24 cellular contexts compared by ENCODE assay signal in the genomic region with DNA sequence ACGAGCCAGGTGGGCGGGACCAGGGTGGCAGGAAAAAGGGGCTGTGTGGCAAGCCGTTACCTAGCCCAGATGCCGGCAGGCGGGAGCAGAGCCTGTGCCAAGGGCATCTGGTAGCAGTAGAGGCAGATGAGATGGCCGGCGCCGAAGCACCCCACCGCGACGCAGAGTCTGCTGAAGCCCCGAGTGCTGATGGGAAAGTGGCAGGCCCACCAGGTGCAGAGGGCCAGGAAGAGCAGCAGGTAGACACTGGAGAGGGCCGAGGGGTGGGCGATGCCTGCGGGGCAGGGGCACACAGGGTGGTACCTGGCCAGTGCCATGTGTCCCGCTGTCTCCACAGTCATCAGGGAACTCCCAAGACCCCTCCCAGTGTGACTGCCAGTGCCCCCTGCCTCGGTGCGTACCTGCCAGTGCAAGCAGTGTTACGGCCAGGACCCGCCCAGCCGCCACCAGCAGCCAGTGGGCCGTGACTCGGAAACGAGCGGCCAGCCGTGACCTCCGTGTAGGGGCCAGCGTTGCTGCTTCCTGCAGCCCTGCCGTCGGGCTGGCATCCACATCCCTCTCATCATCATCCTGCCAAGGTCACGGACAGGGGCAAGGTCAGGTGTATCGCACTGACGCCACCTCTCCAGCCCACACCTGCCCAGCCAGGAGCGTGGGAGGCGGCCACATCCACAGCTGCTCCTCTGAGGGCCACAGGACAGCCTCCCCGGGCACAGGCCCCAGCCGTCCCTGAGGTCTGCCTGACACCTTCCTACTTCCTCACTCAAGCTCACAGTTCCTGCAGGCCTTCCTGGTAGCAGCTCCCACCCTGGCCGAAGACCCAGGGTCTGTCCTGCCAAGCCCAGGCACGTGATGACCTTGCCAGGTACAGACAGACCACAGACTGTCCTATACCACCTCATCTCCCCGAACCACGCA. TPM values are rescaled to one million over a fixed set of nuclear protein-coding genes. Genes with fewer than 3 reads are reported as not detected.
A peak's percentile ranks its signal among the peaks of the same experiment; 100 is the strongest.
DNase-seq lines count a peak whose midpoint lies in the region; ATAC-seq, FAIRE-seq and TF ChIP-seq lines count a peak whose summit lies in the region.
"Had no signal": no experiment of that assay in that cellular context is flagged by ENCODE, and none has a peak within 500 bp of the region (broad histone marks: within the 10 kb centered on the region; RNA-seq: fewer than 3 reads in every experiment).

No MANE protein-coding gene starts in this region.

- no peak overlapping the region for H3K4me3 ChIP-seq in heart left ventricle
- H3K4me3 ChIP-seq in HepG2 (replicated peaks in 1 of 3; ENCODE audit: insufficient read depth in 1 of 3, low read depth in 2 of 3, low read length in 3 of 3): no peak overlapping the region
- H3K4me3 ChIP-seq: cardiac muscle cell, GM23248 had no signal

- TF ChIP-seq CTCF in heart left ventricle (IDR thresholded peaks at IDR 0.05) (no peak), HepG2 (CRISPR knock-in tag; IDR thresholded peaks at IDR 0.05) (no peak)

- H3K9ac ChIP-seq in HepG2 (ENCODE audit: insufficient read depth, low read depth, low read length): no peak overlapping the region
- H3K9ac ChIP-seq: GM23248 had no signal

- H4K20me1 ChIP-seq in HepG2 (ENCODE audit: insufficient read depth, low read length): peaks cover 2% of the 10 kb centered on the region

- H3K9me3 ChIP-seq in heart left ventricle (no peaks in the 10 kb centered on the region), HepG2 (ENCODE audit: low read length) (no peaks in the 10 kb centered on the region)
- H3K9me3 ChIP-seq: Peyer's patch, SJSA1 had no signal

- BruUV-seq in HepG2 (replicated peaks; lab: Mats Ljungman, UMichigan): no TSS peak

- CTCF ChIA-PET in HepG2 (lab: Yijun Ruan, JAX; ENCODE audit: low intra/inter-chr PET ratio, low total read pairs): interaction anchor here (1.2 to 2.2 kb wide), 3 partner anchors 47 to 429 kb away, joined by 3 to 8 read pairs (median 6); a partner anchor contains a TSS

- H2AFZ ChIP-seq in HepG2 (ENCODE audit: low read length): no peak overlapping the region
- H2AFZ ChIP-seq: GM23248 had no signal

- no peaks in the 10 kb centered on the region for H3K27me3 ChIP-seq in heart left ventricle
- no peaks in the 10 kb centered on the region for H3K27me3 ChIP-seq in HepG2 (ENCODE audit: control insufficient read depth in 1 of 2, insufficient read depth in 2 of 2, low read length in 2 of 2)
- H3K27me3 ChIP-seq: cardiac muscle cell, Peyer's patch, SJSA1 had no signal

- WGBS in heart left ventricle, 4 donors: 86 to 90% (median 89%) methylated on average over 38 to 41 of the region's 41 CpGs
- WGBS in HepG2 (ENCODE audit: low lambda C conversion rate): 95% methylated on average over 30 of the region's 41 CpGs

- FAIRE-seq in HepG2 (lab: Jason Lieb, UNC): no peak
- FAIRE-seq: kidney, urothelium cell line had no signal

- in situ Hi-C loops in HepG2 (cut with HindIII; ENCODE audit: extremely low pct_ligation_motif_present, low pct_unique_long_range_greater_than_20kb): no loop called here

- H3K9me3 Mint-ChIP-seq in activated T-helper 17 cell treated with anti-CD3 and anti-CD28 coated beads, Interleukin-2, amount 50 U/mL, for 72 hours: no peaks in the 10 kb centered on the region
- H3K9me3 Mint-ChIP-seq: activated naive CD4-positive, alpha-beta T cell treated with anti-CD3 and anti-CD28 coated beads for 36 hours; activated T-cell treated with anti-CD3 and anti-CD28 coated beads, Interleukin-2, amount 50 U/mL, for 24 hours; endodermal cell had no signal

- no peak overlapping the region for H3K4me3 Mint-ChIP-seq in activated T-helper 17 cell treated with anti-CD3 and anti-CD28 coated beads, Interleukin-2, amount 50 U/mL, for 72 hours
- H3K4me3 Mint-ChIP-seq: activated naive CD4-positive, alpha-beta T cell treated with anti-CD3 and anti-CD28 coated beads for 36 hours; activated T-cell treated with anti-CD3 and anti-CD28 coated beads, Interleukin-2, amount 50 U/mL, for 24 hours; endodermal cell had no signal

- POLR2A ChIA-PET in HepG2 (lab: Yijun Ruan, JAX): no interaction called here

- H3K27ac Mint-ChIP-seq in activated T-helper 17 cell treated with anti-CD3 and anti-CD28 coated beads, Interleukin-2, amount 50 U/mL, for 72 hours: peak overlapping the region; percentile 67
- H3K27ac Mint-ChIP-seq: activated naive CD4-positive, alpha-beta T cell treated with anti-CD3 and anti-CD28 coated beads for 36 hours; activated T-cell treated with anti-CD3 and anti-CD28 coated beads, Interleukin-2, amount 50 U/mL, for 24 hours; endodermal cell had no signal

- H3K4me1 Mint-ChIP-seq in activated T-helper 17 cell treated with anti-CD3 and anti-CD28 coated beads, Interleukin-2, amount 50 U/mL, for 72 hours: no peaks in the 10 kb centered on the region
- H3K4me1 Mint-ChIP-seq: endodermal cell had no signal

- intact Hi-C loops in Right ventricle myocardium inferior (cut with DNase I): loop anchor here (5.0 kb wide), 2 partner anchors 119 to 429 kb away; a partner anchor contains a TSS
- intact Hi-C loops in heart left ventricle (cut with DNase I): loop anchor here in 7 of 10 donors (2.0 to 10.0 kb wide), 5 partner anchors 48 to 479 kb away; a partner anchor contains a TSS
- intact Hi-C loops in HepG2 (cut with micrococcal nuclease; ENCODE audit: unreplicated experiment): no loop called here
- intact Hi-C loops in head of caudate nucleus (cut with DNase I): loop anchor here (5.0 kb wide), 1 partner anchor 64 kb away; a partner anchor contains a TSS

- H3K79me2 ChIP-seq in HepG2 (ENCODE audit: insufficient read depth, low read length): no peaks in the 10 kb centered on the region

- TF ChIP-seq EP300 in HepG2 (IDR thresholded peaks at IDR 0.05; ENCODE audit: low read depth in 2 of 2, low read length in 2 of 2) (no peak), HepG2 (CRISPR knock-in tag; IDR thresholded peaks at IDR 0.05; ENCODE audit: borderline replicate concordance) (no peak)

- TF ChIP-seq RAD21 in HepG2 (CRISPR knock-in tag; IDR thresholded peaks at IDR 0.05): no peak

- no peak for TF ChIP-seq POLR2A in heart left ventricle (IDR thresholded peaks at IDR 0.05)
- no peak for TF ChIP-seq POLR2A in HepG2 (IDR thresholded peaks at IDR 0.05; ENCODE audit: insufficient read depth in 1 of 2, low read depth in 2 of 2, low read length in 2 of 2)

- H3K27ac ChIP-seq in heart left ventricle: peak overlapping the region in 1 of 12 donors; percentile 48
- H3K27ac ChIP-seq in HepG2 (ENCODE audit: extremely low read length, insufficient read depth, low read length): no peak overlapping the region
- H3K27ac ChIP-seq: cardiac muscle cell, GM23248, SJSA1 had no signal

- H3K36me3 ChIP-seq in heart left ventricle (peaks cover 0 to 72% (median 11%) of the 10 kb centered on the region in 9 donors), HepG2 (replicated peaks in 1 of 2; ENCODE audit: control insufficient read depth in 1 of 2, insufficient read depth in 2 of 2, low read length in 2 of 2) (peaks cover 42 to 70% of the 10 kb centered on the region in 2 experiments; a peak in 4 of 5 replicates)
- H3K36me3 ChIP-seq: cardiac muscle cell had no signal

- H3K27me3 Mint-ChIP-seq in activated T-helper 17 cell treated with anti-CD3 and anti-CD28 coated beads, Interleukin-2, amount 50 U/mL, for 72 hours: no peaks in the 10 kb centered on the region
- H3K27me3 Mint-ChIP-seq: activated T-cell treated with anti-CD3 and anti-CD28 coated beads, Interleukin-2, amount 50 U/mL, for 24 hours had no signal

- DNase-seq in Right ventricle myocardium inferior (ENCODE audit: missing footprints) (peak; percentile 60), heart left ventricle (no peak), HepG2 (ENCODE audit: low spot score) (no peak), head of caudate nucleus (no peak), NCI-H1092 treated with DMSO at 0.1 percent for 48 hours (lab: John Stamatoyannopoulos, UW) (no peak)
- no peak for DNase-seq in stimulated activated CD4-positive, alpha-beta T cell treated with anti-CD3 and anti-CD28 coated beads, Interleukin-4, amount 100 ng/mL, for 4 hours
- DNase-seq: ACHN; activated CD4-positive, alpha-beta T cell treated with anti-CD3 and anti-CD28 coated beads for 4 hours; activated naive CD4-positive, alpha-beta T cell treated with anti-CD3 and anti-CD28 coated beads for 36 hours; activated T-cell treated with anti-CD3 and anti-CD28 coated beads, Interleukin-2, amount 50 U/mL, for 24 hours; cortex of kidney; endodermal cell; GM23248; kidney; MM.1S; Peyer's patch; T-helper 1 cell had no signal

- H3K4me1 ChIP-seq in heart left ventricle (peaks cover 0 to 11% (median under 1%) of the 10 kb centered on the region in 12 donors), HepG2 (ENCODE audit: insufficient read depth, low read length) (no peaks in the 10 kb centered on the region)

- ATAC-seq in Right ventricle myocardium inferior: no peak
- ATAC-seq in heart left ventricle: no peak
- no peak for ATAC-seq in activated T-helper 17 cell treated with anti-CD3 and anti-CD28 coated beads, Interleukin-2, amount 50 U/mL, for 72 hours (replicated peaks)
- no peak for ATAC-seq in HepG2
- no peak for ATAC-seq in GM21825 (IDR thresholded peaks at IDR 0.05; ENCODE audit: unreplicated experiment)

- H3K36me3 Mint-ChIP-seq in activated T-helper 17 cell treated with anti-CD3 and anti-CD28 coated beads, Interleukin-2, amount 50 U/mL, for 72 hours (ENCODE audit: low read depth): peaks cover 11% of the 10 kb centered on the region

- no peak overlapping the region for H3K4me2 ChIP-seq in HepG2 (ENCODE audit: low read depth, low read length)

RNA-seq across cellular contexts. Expression of a gene that starts 32.1 kb away (rescaled TPM):
- total RNA-seq in Right ventricle myocardium inferior: 13.1 TPM
- total RNA-seq in heart left ventricle: 10 to 100 TPM in 7 of 9 donors, 1 to 10 TPM in 2; 6.5 to 20.8 (median 12.3) TPM
- 10 to 100 TPM; 16.0 to 20.8 TPM for polyA plus RNA-seq in heart left ventricle
- total RNA-seq in activated T-helper 17 cell treated with anti-CD3 and anti-CD28 coated beads, Interleukin-2, amount 50 U/mL, for 72 hours: 10 to 100 TPM; 19.8 to 31.8 TPM
- total RNA-seq in HepG2 (2016; rRNA removed; fragmentation: Illumina TruSeq; extraction: Trizol): 21.9 TPM in 2 replicates
- total RNA-seq in HepG2 (2016; cell fraction: cytosol; rRNA removed; fragmentation: Illumina TruSeq; extraction: Trizol; ENCODE audit: low read depth): 11.4 and 12.8 TPM in 2 replicates
- total RNA-seq in HepG2 (2016; cell fraction: insoluble cytoplasmic fraction; rRNA removed; fragmentation: Illumina TruSeq; extraction: Trizol): 16.8 and 22.4 TPM in 2 replicates
- 13.8 and 15.9 TPM in 2 replicates for total RNA-seq in HepG2 (2016; cell fraction: membrane; rRNA removed; fragmentation: Illumina TruSeq; extraction: Trizol)
- total RNA-seq in HepG2 (2016; cell fraction: nucleus; rRNA removed; fragmentation: Illumina TruSeq; extraction: Trizol): 16.7 and 17.2 TPM in 2 replicates
- 13.3 and 18.5 TPM in 2 replicates for polyA plus RNA-seq in HepG2 (2011; rRNA removed)
- 11.8 and 19.4 TPM in 2 replicates for polyA plus RNA-seq in HepG2 (2011; cell fraction: cytosol; rRNA removed)
- 63.3 and 73.6 TPM in 2 replicates for polyA plus RNA-seq in HepG2 (2011; cell fraction: nucleus; rRNA removed)
- polyA plus RNA-seq in HepG2 (2012): 11.6 and 15.1 TPM in 2 replicates
- polyA plus RNA-seq in HepG2 (2016; cell fraction: cytosol; fragmentation: Illumina TruSeq; extraction: Trizol; ENCODE audit: low read depth): 12.4 and 16.5 TPM in 2 replicates
- 20.9 and 22.4 TPM in 2 replicates for polyA plus RNA-seq in HepG2 (2016; cell fraction: insoluble cytoplasmic fraction; fragmentation: Illumina TruSeq; extraction: Trizol; ENCODE audit: low read depth)
- polyA plus RNA-seq in HepG2 (2016; cell fraction: membrane; fragmentation: Illumina TruSeq; extraction: Trizol; ENCODE audit: low read depth): 13.3 and 14.9 TPM in 2 replicates
- 39.4 and 44.9 TPM in 2 replicates for polyA plus RNA-seq in HepG2 (2016; cell fraction: nucleus; fragmentation: Illumina TruSeq; extraction: Trizol; ENCODE audit: insufficient read depth, low read depth)
- polyA minus RNA-seq in HepG2 (2011; rRNA and poly(A)+ RNA removed; ENCODE audit: low replicate concordance): 23.1 and 25.7 TPM in 2 replicates
- 15.2 and 18.6 TPM in 2 replicates for polyA minus RNA-seq in HepG2 (2011; cell fraction: cytosol; rRNA and poly(A)+ RNA removed)
- 19.3 and 20.7 TPM in 2 replicates for polyA minus RNA-seq in HepG2 (2011; cell fraction: nucleus; rRNA and poly(A)+ RNA removed)

RNA-seq across cellular contexts. Expression of a gene that starts 32.2 kb away (rescaled TPM):
- total RNA-seq in Right ventricle myocardium inferior (17.0 TPM), heart left ventricle (10 to 100 TPM in 8 of 9 donors, 1 to 10 TPM in 1; 9.3 to 28.5 (median 15.4) TPM), HepG2 (2016; rRNA removed; fragmentation: Illumina TruSeq; extraction: Trizol) (15.1 and 23.0 TPM in 2 replicates)
- polyA plus RNA-seq in heart left ventricle (10 to 100 TPM; 14.7 to 21.8 TPM), HepG2 (2011; rRNA removed) (21.4 and 26.2 TPM in 2 replicates)
- 100 to 1,000 TPM in 1 of 2 donors, 10 to 100 TPM in 1; 57.1 to 119 TPM for total RNA-seq in activated T-helper 17 cell treated with anti-CD3 and anti-CD28 coated beads, Interleukin-2, amount 50 U/mL, for 72 hours
- total RNA-seq in HepG2 (2016; cell fraction: cytosol; rRNA removed; fragmentation: Illumina TruSeq; extraction: Trizol; ENCODE audit: low read depth): 36.0 and 37.2 TPM in 2 replicates
- total RNA-seq in HepG2 (2016; cell fraction: insoluble cytoplasmic fraction; rRNA removed; fragmentation: Illumina TruSeq; extraction: Trizol): 17.3 and 23.3 TPM in 2 replicates
- total RNA-seq in HepG2 (2016; cell fraction: membrane; rRNA removed; fragmentation: Illumina TruSeq; extraction: Trizol): 41.6 and 45.9 TPM in 2 replicates
- 14.0 and 14.1 TPM in 2 replicates for total RNA-seq in HepG2 (2016; cell fraction: nucleus; rRNA removed; fragmentation: Illumina TruSeq; extraction: Trizol)
- 14.8 and 24.4 TPM in 2 replicates for polyA plus RNA-seq in HepG2 (2011; cell fraction: cytosol; rRNA removed)
- polyA plus RNA-seq in HepG2 (2011; cell fraction: nucleus; rRNA removed): 83.8 and 91.3 TPM in 2 replicates
- polyA plus RNA-seq in HepG2 (2012): 12.2 and 16.1 TPM in 2 replicates
- 22.9 and 25.4 TPM in 2 replicates for polyA plus RNA-seq in HepG2 (2016; cell fraction: cytosol; fragmentation: Illumina TruSeq; extraction: Trizol; ENCODE audit: low read depth)
- polyA plus RNA-seq in HepG2 (2016; cell fraction: insoluble cytoplasmic fraction; fragmentation: Illumina TruSeq; extraction: Trizol; ENCODE audit: low read depth): 19.2 and 20.2 TPM in 2 replicates
- 32.0 and 34.1 TPM in 2 replicates for polyA plus RNA-seq in HepG2 (2016; cell fraction: membrane; fragmentation: Illumina TruSeq; extraction: Trizol; ENCODE audit: low read depth)
- polyA plus RNA-seq in HepG2 (2016; cell fraction: nucleus; fragmentation: Illumina TruSeq; extraction: Trizol; ENCODE audit: insufficient read depth, low read depth): 36.7 and 43.4 TPM in 2 replicates
- 11.5 and 25.6 TPM in 2 replicates for polyA minus RNA-seq in HepG2 (2011; rRNA and poly(A)+ RNA removed; ENCODE audit: low replicate concordance)
- polyA minus RNA-seq in HepG2 (2011; cell fraction: cytosol; rRNA and poly(A)+ RNA removed): 12.9 and 17.8 TPM in 2 replicates
- 14.2 and 18.7 TPM in 2 replicates for polyA minus RNA-seq in HepG2 (2011; cell fraction: nucleus; rRNA and poly(A)+ RNA removed)

RNA-seq across cellular contexts. Expression of a gene that starts 46.6 kb away (rescaled TPM):
- total RNA-seq in Right ventricle myocardium inferior (18.1 TPM), heart left ventricle (10 to 100 TPM; 14.2 to 59.7 (median 19.7) TPM), HepG2 (2016; rRNA removed; fragmentation: Illumina TruSeq; extraction: Trizol) (32.5 and 85.0 TPM in 2 replicates)
- polyA plus RNA-seq in heart left ventricle (10 to 100 TPM; 31.2 to 45.0 TPM), HepG2 (2011; rRNA removed) (67.9 and 93.5 TPM in 2 replicates)
- total RNA-seq in activated T-helper 17 cell treated with anti-CD3 and anti-CD28 coated beads, Interleukin-2, amount 50 U/mL, for 72 hours: 100 to 1,000 TPM; 197 to 326 TPM
- total RNA-seq in HepG2 (2016; cell fraction: cytosol; rRNA removed; fragmentation: Illumina TruSeq; extraction: Trizol; ENCODE audit: low read depth): 42.1 and 42.4 TPM in 2 replicates
- total RNA-seq in HepG2 (2016; cell fraction: insoluble cytoplasmic fraction; rRNA removed; fragmentation: Illumina TruSeq; extraction: Trizol): 27.7 and 89.8 TPM in 2 replicates
- total RNA-seq in HepG2 (2016; cell fraction: membrane; rRNA removed; fragmentation: Illumina TruSeq; extraction: Trizol): 37.0 TPM in 2 replicates
- total RNA-seq in HepG2 (2016; cell fraction: nucleus; rRNA removed; fragmentation: Illumina TruSeq; extraction: Trizol): 117 and 146 TPM in 2 replicates
- 42.8 and 69.2 TPM in 2 replicates for polyA plus RNA-seq in HepG2 (2011; cell fraction: cytosol; rRNA removed)
- polyA plus RNA-seq in HepG2 (2011; cell fraction: nucleus; rRNA removed): 643 and 860 TPM in 2 replicates
- 52.4 and 78.3 TPM in 2 replicates for polyA plus RNA-seq in HepG2 (2012)
- 12.7 and 13.6 TPM in 2 replicates for polyA plus RNA-seq in HepG2 (2016; cell fraction: cytosol; fragmentation: Illumina TruSeq; extraction: Trizol; ENCODE audit: low read depth)
- polyA plus RNA-seq in HepG2 (2016; cell fraction: insoluble cytoplasmic fraction; fragmentation: Illumina TruSeq; extraction: Trizol; ENCODE audit: low read depth): 33.4 and 36.7 TPM in 2 replicates
- polyA plus RNA-seq in HepG2 (2016; cell fraction: membrane; fragmentation: Illumina TruSeq; extraction: Trizol; ENCODE audit: low read depth): 20.6 and 22.7 TPM in 2 replicates
- polyA plus RNA-seq in HepG2 (2016; cell fraction: nucleus; fragmentation: Illumina TruSeq; extraction: Trizol; ENCODE audit: insufficient read depth, low read depth): 296 and 336 TPM in 2 replicates
- 101 and 184 TPM in 2 replicates for polyA minus RNA-seq in HepG2 (2011; rRNA and poly(A)+ RNA removed; ENCODE audit: low replicate concordance)
- 44.8 and 52.9 TPM in 2 replicates for polyA minus RNA-seq in HepG2 (2011; cell fraction: cytosol; rRNA and poly(A)+ RNA removed)
- polyA minus RNA-seq in HepG2 (2011; cell fraction: nucleus; rRNA and poly(A)+ RNA removed): 89.5 and 109 TPM in 2 replicates

RNA-seq across cellular contexts. Expression of a gene that starts 52.1 kb away (rescaled TPM):
- total RNA-seq in Right ventricle myocardium inferior (2.9 TPM), heart left ventricle (1 to 10 TPM in 6 of 9 donors, under 1 TPM in 3; 0.76 to 9.5 (median 1.4) TPM), HepG2 (2016; rRNA removed; fragmentation: Illumina TruSeq; extraction: Trizol) (0.09 and 0.18 TPM in 2 replicates)
- polyA plus RNA-seq in heart left ventricle (1 to 10 TPM; 1.7 to 4.4 TPM), HepG2 (2011; rRNA removed) (0.18 and 0.40 TPM in 2 replicates)
- total RNA-seq in activated T-helper 17 cell treated with anti-CD3 and anti-CD28 coated beads, Interleukin-2, amount 50 U/mL, for 72 hours: 1 to 10 TPM; 5.9 to 6.7 TPM
- not detected in 2 replicates for total RNA-seq in HepG2 (2016; cell fraction: cytosol; rRNA removed; fragmentation: Illumina TruSeq; extraction: Trizol; ENCODE audit: low read depth)
- total RNA-seq in HepG2 (2016; cell fraction: insoluble cytoplasmic fraction; rRNA removed; fragmentation: Illumina TruSeq; extraction: Trizol): 0.13 and 0.17 TPM in 2 replicates
- 0.12 TPM in 1 of 2 replicates, not detected in the other for total RNA-seq in HepG2 (2016; cell fraction: membrane; rRNA removed; fragmentation: Illumina TruSeq; extraction: Trizol)
- not detected in 2 replicates for total RNA-seq in HepG2 (2016; cell fraction: nucleus; rRNA removed; fragmentation: Illumina TruSeq; extraction: Trizol)
- 0.18 and 0.44 TPM in 2 replicates for polyA plus RNA-seq in HepG2 (2011; cell fraction: cytosol; rRNA removed)
- 0.35 and 0.64 TPM in 2 replicates for polyA plus RNA-seq in HepG2 (2011; cell fraction: nucleus; rRNA removed)
- polyA plus RNA-seq in HepG2 (2012): 0.40 and 0.47 TPM in 2 replicates
- polyA plus RNA-seq in HepG2 (2016; cell fraction: cytosol; fragmentation: Illumina TruSeq; extraction: Trizol; ENCODE audit: low read depth): 0.08 TPM in 1 of 2 replicates, not detected in the other
- 0.26 TPM in 1 of 2 replicates, not detected in the other for polyA plus RNA-seq in HepG2 (2016; cell fraction: insoluble cytoplasmic fraction; fragmentation: Illumina TruSeq; extraction: Trizol; ENCODE audit: low read depth)
- 0.15 and 0.21 TPM in 2 replicates for polyA plus RNA-seq in HepG2 (2016; cell fraction: membrane; fragmentation: Illumina TruSeq; extraction: Trizol; ENCODE audit: low read depth)
- polyA plus RNA-seq in HepG2 (2016; cell fraction: nucleus; fragmentation: Illumina TruSeq; extraction: Trizol; ENCODE audit: insufficient read depth, low read depth): 0.27 TPM in 1 of 2 replicates, not detected in the other
- 0.84 TPM in 1 of 2 replicates, not detected in the other for polyA minus RNA-seq in HepG2 (2011; rRNA and poly(A)+ RNA removed; ENCODE audit: low replicate concordance)
- polyA minus RNA-seq in HepG2 (2011; cell fraction: cytosol; rRNA and poly(A)+ RNA removed): not detected in 2 replicates
- not detected in 2 replicates for polyA minus RNA-seq in HepG2 (2011; cell fraction: nucleus; rRNA and poly(A)+ RNA removed)
- total RNA-seq: GM23248, NCI-H460 had no signal
- polyA plus RNA-seq: fibroblast of lung had no signal
